10 cellular contexts compared by ENCODE assay signal in the genomic region with DNA sequence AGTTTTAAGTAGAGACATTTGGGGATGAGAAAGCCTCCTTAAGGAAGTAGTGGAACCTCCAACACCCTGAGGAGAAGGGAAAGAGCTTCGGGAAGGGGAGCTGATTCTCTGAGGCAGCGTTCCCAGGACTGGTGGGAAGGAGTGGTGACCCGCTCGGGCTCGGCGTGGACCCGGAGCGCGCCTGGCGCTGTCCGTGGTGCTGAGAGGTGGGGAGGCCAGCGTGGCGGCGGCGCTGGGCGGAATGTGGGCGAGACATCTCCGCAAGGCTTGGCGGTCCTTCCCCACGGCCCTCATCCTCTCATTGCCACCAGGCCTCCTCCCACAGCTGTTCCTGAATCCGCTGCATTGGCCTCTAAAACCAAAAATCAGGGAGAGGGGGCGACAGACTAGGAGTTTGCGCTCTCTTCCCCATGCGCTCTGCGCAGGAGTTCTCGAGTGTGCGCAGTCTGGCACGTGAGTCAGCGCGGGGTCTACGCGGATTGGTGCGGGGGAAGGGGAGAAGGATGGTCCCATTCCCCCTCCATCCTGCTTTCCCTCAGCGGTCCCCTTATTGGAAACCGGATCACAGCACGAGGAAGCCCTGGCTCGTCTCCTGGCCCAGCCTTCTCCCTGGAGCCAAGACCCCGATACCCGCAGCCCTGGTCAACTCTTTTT. TPM values are rescaled to one million over a fixed set of nuclear protein-coding genes. Genes with fewer than 3 reads are reported as not detected.
DNase-seq lines count a peak whose midpoint lies in the region; ATAC-seq and TF ChIP-seq lines count a peak whose summit lies in the region.
"Had no signal": no experiment of that assay in that cellular context is flagged by ENCODE, and none has a peak within 500 bp of the region (broad histone marks: within the 10 kb centered on the region; RNA-seq: fewer than 3 reads in every experiment).

No MANE protein-coding gene starts in this region.

- H3K4me3 ChIP-seq in fibroblast of lung (replicated peaks in 1 of 4; ENCODE audit: control extremely low read depth in 1 of 4, insufficient read depth in 1 of 4, low read depth in 3 of 4, low read length in 4 of 4): no peak overlapping the region
- H3K4me3 ChIP-seq in CD8-positive, alpha-beta memory T cell (ENCODE audit: low read length): no peak overlapping the region

- H3K9me3 Mint-ChIP-seq in CD4-positive, alpha-beta T cell: peaks cover 6% of the 10 kb centered on the region
- peaks cover 9 to 21% (median 17%) of the 10 kb centered on the region in 5 donors for H3K9me3 Mint-ChIP-seq in CD8-positive, alpha-beta memory T cell

- peaks cover 5% of the 10 kb centered on the region for H3K9me3 ChIP-seq in CD4-positive, alpha-beta T cell (ENCODE audit: control insufficient read depth, low read length)
- no peaks in the 10 kb centered on the region for H3K9me3 ChIP-seq in fibroblast of lung (ENCODE audit: control insufficient read depth, insufficient read depth, low read depth, low read length)
- no peaks in the 10 kb centered on the region for H3K9me3 ChIP-seq in CD8-positive, alpha-beta memory T cell (ENCODE audit: low read length)

- no peak overlapping the region for H2AFZ ChIP-seq in fibroblast of lung (ENCODE audit: low read length)

- CTCF ChIA-PET in CD4-positive, alpha-beta T cell (lab: Charles Lee): no interaction called here
- CTCF ChIA-PET in CD8-positive, alpha-beta memory T cell (lab: Charles Lee): no interaction called here

- intact Hi-C loops in CD4-positive, alpha-beta T cell (cut with DNase I, micrococcal nuclease): no loop called here

- DNase-seq in CD4-positive, alpha-beta T cell: peak in 5 of 10 experiments; percentile 3 to 37 (median 7)
- DNase-seq in RPMI8226: peak; percentile 38
- DNase-seq in fibroblast of lung (ENCODE audit: low read depth in 2 of 2): peak; percentile 26 to 29
- DNase-seq in mucosa of gallbladder (ENCODE audit: low spot score): peak; percentile 32
- DNase-seq in CD8-positive, alpha-beta memory T cell: no peak
- DNase-seq: DMS79, hippocampal formation had no signal

- no peak overlapping the region for H3K27ac Mint-ChIP-seq in CD4-positive, alpha-beta T cell
- H3K27ac Mint-ChIP-seq in CD8-positive, alpha-beta memory T cell: no peak overlapping the region

- no peak overlapping the region for H3K27ac ChIP-seq in CD4-positive, alpha-beta T cell (ENCODE audit: low read depth, low read length)
- no peak overlapping the region for H3K27ac ChIP-seq in fibroblast of lung (ENCODE audit: insufficient read depth, low read length)
- H3K27ac ChIP-seq in CD8-positive, alpha-beta memory T cell (ENCODE audit: low read depth, low read length): no peak overlapping the region

- H3K27me3 Mint-ChIP-seq in CD4-positive, alpha-beta T cell: peaks cover 89% of the 10 kb centered on the region
- H3K27me3 Mint-ChIP-seq in CD8-positive, alpha-beta memory T cell: peaks cover 52 to 91% of the 10 kb centered on the region in 2 donors

- POLR2A ChIA-PET in CD4-positive, alpha-beta T cell (lab: Charles Lee): no interaction called here
- POLR2A ChIA-PET in CD8-positive, alpha-beta memory T cell (lab: Charles Lee): no interaction called here

- no peaks in the 10 kb centered on the region for H3K36me3 Mint-ChIP-seq in CD4-positive, alpha-beta T cell (ENCODE audit: low read depth)
- peaks cover 0 to 20% (median 0%) of the 10 kb centered on the region in 3 donors for H3K36me3 Mint-ChIP-seq in CD8-positive, alpha-beta memory T cell

- H3K4me3 Mint-ChIP-seq in CD4-positive, alpha-beta T cell: no peak overlapping the region
- H3K4me3 Mint-ChIP-seq in CD8-positive, alpha-beta memory T cell: no peak overlapping the region

- H3K27me3 ChIP-seq in CD4-positive, alpha-beta T cell (ENCODE audit: control insufficient read depth, insufficient read depth, low read length): peaks cover 50% of the 10 kb centered on the region
- peaks cover 27% of the 10 kb centered on the region for H3K27me3 ChIP-seq in fibroblast of lung (ENCODE audit: control insufficient read depth, insufficient read depth, low read length)
- H3K27me3 ChIP-seq in CD8-positive, alpha-beta memory T cell (ENCODE audit: insufficient read depth, low read length, poor library complexity, severe bottlenecking): peaks cover 24% of the 10 kb centered on the region

- H3K4me1 Mint-ChIP-seq in CD4-positive, alpha-beta T cell (ENCODE audit: low read depth): no peaks in the 10 kb centered on the region
- peaks cover 0 to 3% (median 2%) of the 10 kb centered on the region in 3 donors for H3K4me1 Mint-ChIP-seq in CD8-positive, alpha-beta memory T cell

- no peaks in the 10 kb centered on the region for H4K20me1 ChIP-seq in fibroblast of lung (ENCODE audit: control insufficient read depth, extremely low read depth, insufficient read depth, low read length)

- H3K4me1 ChIP-seq in fibroblast of lung (ENCODE audit: control insufficient read depth, extremely low read depth, insufficient read depth, low read length): no peaks in the 10 kb centered on the region
- H3K4me1 ChIP-seq in CD8-positive, alpha-beta memory T cell (ENCODE audit: insufficient read depth, low read length): no peaks in the 10 kb centered on the region

- no peak for TF ChIP-seq CTCF in CD4-positive, alpha-beta T cell (IDR thresholded peaks at IDR 0.05)
- TF ChIP-seq CTCF in fibroblast of lung (conservative IDR thresholded peaks at IDR 0.05 in 1 of 2, IDR thresholded peaks at IDR 0.05 in 1 of 2; ENCODE audit: low read depth in 1 of 2, low read length in 2 of 2): no peak

- peak; percentile 46 for ATAC-seq in CD4-positive, alpha-beta T cell (ENCODE audit: poor library complexity)
- no peak for ATAC-seq in GM19395 (IDR thresholded peaks at IDR 0.05; ENCODE audit: unreplicated experiment)
- no peak for ATAC-seq in HG03175 (IDR thresholded peaks at IDR 0.05; ENCODE audit: unreplicated experiment)
- no peak for ATAC-seq in GM21619 (IDR thresholded peaks at IDR 0.05; ENCODE audit: unreplicated experiment)

- H3K9ac ChIP-seq in fibroblast of lung (ENCODE audit: insufficient read depth, low read length): no peak overlapping the region

- H3K36me3 ChIP-seq in fibroblast of lung (ENCODE audit: control insufficient read depth, insufficient read depth, low read length): no peaks in the 10 kb centered on the region
- H3K36me3 ChIP-seq in CD8-positive, alpha-beta memory T cell (ENCODE audit: insufficient read depth, low read length): no peaks in the 10 kb centered on the region

- no peaks in the 10 kb centered on the region for H3K79me2 ChIP-seq in fibroblast of lung (ENCODE audit: control insufficient read depth, insufficient read depth, low read length)

- no peak overlapping the region for H3K4me2 ChIP-seq in fibroblast of lung (ENCODE audit: extremely low read depth, insufficient read depth, low read length)

RNA-seq across cellular contexts. Expression of gene RESP18, which starts 0.9 kb away (rescaled TPM):
- not detected for total RNA-seq in CD4-positive, alpha-beta T cell
- total RNA-seq in fibroblast of lung (not detected in 2 replicates), mucosa of gallbladder (not detected)
- polyA plus RNA-seq in fibroblast of lung: not detected in 2 replicates
- not detected in 2 replicates for polyA plus RNA-seq in fibroblast of lung (2012)
- polyA minus RNA-seq in fibroblast of lung (ENCODE audit: low replicate concordance): not detected in 2 replicates
- total RNA-seq in CD8-positive, alpha-beta memory T cell: not detected
- polyA plus RNA-seq in CD8-positive, alpha-beta memory T cell: not detected

RNA-seq across cellular contexts. Expression of gene PTPRN, which starts 22.5 kb away (rescaled TPM):
- not detected for total RNA-seq in CD4-positive, alpha-beta T cell
- total RNA-seq in fibroblast of lung: 3.5 and 10.8 TPM in 2 replicates
- 0.28 and 0.55 TPM in 2 replicates for polyA plus RNA-seq in fibroblast of lung
- polyA plus RNA-seq in fibroblast of lung (2012): 1.3 and 1.4 TPM in 2 replicates
- polyA minus RNA-seq in fibroblast of lung (ENCODE audit: low replicate concordance): 0.93 and 0.94 TPM in 2 replicates
- 0.60 TPM for total RNA-seq in mucosa of gallbladder
- under 1 TPM in 1 of 2 experiments, not detected in 1; 0.11 TPM for total RNA-seq in CD8-positive, alpha-beta memory T cell
- polyA plus RNA-seq in CD8-positive, alpha-beta memory T cell: not detected

RNA-seq across cellular contexts. Expression of gene DNAJB2, which starts 52.5 kb away (rescaled TPM):
- 100 to 1,000 TPM; 151 to 161 TPM for total RNA-seq in CD4-positive, alpha-beta T cell
- total RNA-seq in fibroblast of lung: 55.2 and 81.3 TPM in 2 replicates
- 24.9 and 29.8 TPM in 2 replicates for polyA plus RNA-seq in fibroblast of lung
- polyA plus RNA-seq in fibroblast of lung (2012): 41.3 and 41.7 TPM in 2 replicates
- 72.4 and 88.4 TPM in 2 replicates for polyA minus RNA-seq in fibroblast of lung (ENCODE audit: low replicate concordance)
- 161 TPM for total RNA-seq in mucosa of gallbladder
- 10 to 100 TPM; 48.5 to 56.4 TPM for total RNA-seq in CD8-positive, alpha-beta memory T cell
- polyA plus RNA-seq in CD8-positive, alpha-beta memory T cell: 5.9 TPM

RNA-seq across cellular contexts. Expression of gene DNPEP, which starts 56.0 kb away (rescaled TPM):
- 10 to 100 TPM; 99.0 to 99.9 TPM for total RNA-seq in CD4-positive, alpha-beta T cell
- total RNA-seq in fibroblast of lung (69.9 and 72.5 TPM in 2 replicates), mucosa of gallbladder (58.5 TPM)
- polyA plus RNA-seq in fibroblast of lung: 38.2 and 44.0 TPM in 2 replicates
- polyA plus RNA-seq in fibroblast of lung (2012): 66.8 and 83.2 TPM in 2 replicates
- polyA minus RNA-seq in fibroblast of lung (ENCODE audit: low replicate concordance): 137 and 218 TPM in 2 replicates
- 100 to 1,000 TPM; 112 to 116 TPM for total RNA-seq in CD8-positive, alpha-beta memory T cell
- polyA plus RNA-seq in CD8-positive, alpha-beta memory T cell: 69.1 TPM

Comparison
In these comparisons a context has a peak if more than half of its experiments do, and no peak if none do; other contexts are left out.
1. DNase-seq: peak in RPMI8226 (single experiment), fibroblast of lung (2 of 2) and mucosa of gallbladder (single experiment); none in CD8-positive, alpha-beta memory T cell (0 of 5).